ENCODE assay signal across 9 cellular contexts in genomic region chr13:32261567-32261966, GRCh38. TPM values are rescaled to one million over a fixed set of nuclear protein-coding genes. Genes with fewer than 3 reads are reported as not detected.
A peak's percentile ranks its signal among the peaks of the same experiment; 100 is the strongest.
DNase-seq lines count a peak whose midpoint lies in the region; ATAC-seq, FAIRE-seq and TF ChIP-seq lines count a peak whose summit lies in the region.
"Had no signal": no experiment of that assay in that cellular context is flagged by ENCODE, and none has a peak within 500 bp of the region (broad histone marks: within the 10 kb centered on the region; RNA-seq: fewer than 3 reads in every experiment).

No MANE protein-coding gene starts in this region.

- H3K27ac ChIP-seq in Karpas-422 (ENCODE audit: low read length) = no peak overlapping the region
- H3K27ac ChIP-seq in keratinocyte (ENCODE audit: control insufficient read depth, insufficient read depth, low read length) = no peak overlapping the region

- H4K20me1 ChIP-seq in Karpas-422 (ENCODE audit: insufficient read depth, low read depth, low read length) (no peaks in the 10 kb centered on the region), keratinocyte (ENCODE audit: control insufficient read depth, extremely low read depth, insufficient read depth, low read length) (no peaks in the 10 kb centered on the region)

- no peak overlapping the region for H3K9ac ChIP-seq in Karpas-422 (ENCODE audit: low read length)
- no peak overlapping the region for H3K9ac ChIP-seq in keratinocyte (ENCODE audit: control insufficient read depth, extremely low read depth, insufficient read depth, low read length)

- no peaks in the 10 kb centered on the region for H3K9me2 ChIP-seq in Karpas-422 (replicated peaks; ENCODE audit: insufficient read depth, low read length)

- no peaks in the 10 kb centered on the region for H3K36me3 ChIP-seq in Karpas-422 (ENCODE audit: insufficient read depth, low read length)
- no peaks in the 10 kb centered on the region for H3K36me3 ChIP-seq in bronchial epithelial cell (ENCODE audit: control insufficient read depth, insufficient read depth, low read length)
- H3K36me3 ChIP-seq in keratinocyte (ENCODE audit: control insufficient read depth in 2 of 2, extremely low read depth in 1 of 2, insufficient read depth in 2 of 2, low read length in 2 of 2) = no peaks in the 10 kb centered on the region

- H3K79me2 ChIP-seq in Karpas-422 (ENCODE audit: low read length) (no peaks in the 10 kb centered on the region), keratinocyte (ENCODE audit: control insufficient read depth, insufficient read depth, low read length) (no peaks in the 10 kb centered on the region)

- H3K9me3 ChIP-seq in Karpas-422 (ENCODE audit: low read length) = no peaks in the 10 kb centered on the region
- no peaks in the 10 kb centered on the region for H3K9me3 ChIP-seq in keratinocyte (ENCODE audit: control insufficient read depth, low read depth, low read length)

- FAIRE-seq in bronchial epithelial cell (lab: Jason Lieb, UNC) (no peak), keratinocyte (lab: Jason Lieb, UNC) (peak; percentile 87)

- dilution Hi-C loops in keratinocyte (cut with MboI; ENCODE audit: extremely low pct_ligation_motif_present, low sequenced_read_pairs) = no loop called here

- DNase-seq in Karpas-422 = peak; percentile 1
- peak; percentile 71 for DNase-seq in bronchial epithelial cell (ENCODE audit: low read depth)
- DNase-seq in keratinocyte (ENCODE audit: low read depth, low spot score) = peak; percentile 28
- peak; percentile 69 for DNase-seq in smooth muscle cell of the brain vasculature (ENCODE audit: low read depth, low spot score)
- DNase-seq in iPS-NIHi7 (ENCODE audit: extremely low spot score) = no peak
- no peak for DNase-seq in SK-N-DZ (ENCODE audit: low spot score)
- DNase-seq: naive B cell had no signal

- H3K27me3 ChIP-seq in Karpas-422 (ENCODE audit: low read length) (no peaks in the 10 kb centered on the region), bronchial epithelial cell (ENCODE audit: control insufficient read depth, insufficient read depth, low read length) (no peaks in the 10 kb centered on the region), keratinocyte (ENCODE audit: control insufficient read depth, extremely low read depth, insufficient read depth, low read length) (no peaks in the 10 kb centered on the region)

- H3K4me3 ChIP-seq in Karpas-422 (ENCODE audit: low read length) (no peak overlapping the region), bronchial epithelial cell (ENCODE audit: low read depth, low read length) (no peak overlapping the region), keratinocyte (ENCODE audit: control insufficient read depth in 2 of 3, extremely low read depth in 1 of 3, insufficient read depth in 2 of 3, low read depth in 1 of 3, low read length in 3 of 3) (no peak overlapping the region)

- H3K4me2 ChIP-seq in Karpas-422 (ENCODE audit: low read depth, low read length, poor library complexity, severe bottlenecking) (no peak overlapping the region), keratinocyte (ENCODE audit: control insufficient read depth, extremely low read depth, insufficient read depth, low read depth, low read length) (peak overlapping the region; percentile 57)

- H3K9me1 ChIP-seq in keratinocyte (ENCODE audit: control insufficient read depth, extremely low read depth, insufficient read depth, low read length) = no peaks in the 10 kb centered on the region

- ATAC-seq in GM19351 (IDR thresholded peaks at IDR 0.05; ENCODE audit: unreplicated experiment) = no peak
- no peak for ATAC-seq in GM18868 (IDR thresholded peaks at IDR 0.05; ENCODE audit: unreplicated experiment)

- H3K4me1 ChIP-seq in Karpas-422 (ENCODE audit: low read length) (no peaks in the 10 kb centered on the region), keratinocyte (ENCODE audit: control insufficient read depth, extremely low read depth, insufficient read depth, low read length) (peaks cover 17% of the 10 kb centered on the region)

- no peak for TF ChIP-seq CTCF in bronchial epithelial cell (IDR thresholded peaks at IDR 0.05; ENCODE audit: insufficient read depth, low read length, severe bottlenecking)
- no peak for TF ChIP-seq CTCF in keratinocyte (optimal IDR thresholded peaks at IDR 0.05 in 1 of 3, IDR thresholded peaks at IDR 0.05 in 1 of 3, conservative IDR thresholded peaks at IDR 0.05 in 1 of 3; ENCODE audit: extremely low read depth in 1 of 3, insufficient read depth in 2 of 3, low read length in 3 of 3)

- no peak overlapping the region for H2AFZ ChIP-seq in Karpas-422 (ENCODE audit: low read length)
- H2AFZ ChIP-seq in keratinocyte (ENCODE audit: control insufficient read depth, low read length) = peak overlapping the region; percentile 20

RNA-seq across cellular contexts. Expression of gene ZAR1L, which starts 53.6 kb away (rescaled TPM):
- 0.32 TPM in 1 of 2 replicates, not detected in the other for total RNA-seq in Karpas-422 (2014; rRNA removed; shearing (Covaris generic); ENCODE audit: low replicate concordance)
- not detected in 2 replicates for total RNA-seq in bronchial epithelial cell
- not detected in 3 replicates for polyA plus RNA-seq in keratinocyte
- not detected for polyA plus RNA-seq in keratinocyte (2011; ENCODE audit: low read depth)
- polyA plus RNA-seq in keratinocyte (2011; cell fraction: cytosol; rRNA removed) = not detected in 2 replicates
- polyA plus RNA-seq in keratinocyte (2011; cell fraction: nucleus; rRNA removed) = not detected in 2 replicates
- not detected in 2 replicates for polyA plus RNA-seq in keratinocyte (2012; ENCODE audit: low replicate concordance)
- 0.19 TPM in 1 of 3 replicates, not detected in the others for polyA minus RNA-seq in keratinocyte
- polyA minus RNA-seq in keratinocyte (2011; cell fraction: cytosol; rRNA and poly(A)+ RNA removed) = not detected
- not detected in 2 replicates for polyA minus RNA-seq in keratinocyte (2011; cell fraction: nucleus; rRNA and poly(A)+ RNA removed)
- 0.12 TPM in 1 of 2 replicates, not detected in the other for polyA plus RNA-seq in SK-N-DZ (2014; cell fraction: cytosol; rRNA removed)
- 0.17 and 0.30 TPM in 2 replicates for polyA plus RNA-seq in SK-N-DZ (2014; cell fraction: nucleus; rRNA removed)

RNA-seq across cellular contexts. Expression of gene BRCA2, which starts 53.7 kb away (rescaled TPM):
- total RNA-seq in Karpas-422 (2014; rRNA removed; shearing (Covaris generic); ENCODE audit: low replicate concordance) = 11.9 and 16.8 TPM in 2 replicates
- total RNA-seq in bronchial epithelial cell = 0.53 and 1.8 TPM in 2 replicates
- polyA plus RNA-seq in keratinocyte = 0.73 to 2.4 TPM (median 1.1 TPM) in 3 replicates
- 0.22 TPM for polyA plus RNA-seq in keratinocyte (2011; ENCODE audit: low read depth)
- polyA plus RNA-seq in keratinocyte (2011; cell fraction: cytosol; rRNA removed) = 1.0 TPM in 2 replicates
- 1.4 and 3.3 TPM in 2 replicates for polyA plus RNA-seq in keratinocyte (2011; cell fraction: nucleus; rRNA removed)
- polyA plus RNA-seq in keratinocyte (2012; ENCODE audit: low replicate concordance) = 0.14 and 3.1 TPM in 2 replicates
- polyA minus RNA-seq in keratinocyte = 1.8 to 9.0 TPM (median 3.8 TPM) in 3 replicates
- polyA minus RNA-seq in keratinocyte (2011; cell fraction: cytosol; rRNA and poly(A)+ RNA removed) = 1.7 TPM
- 1.4 and 4.3 TPM in 2 replicates for polyA minus RNA-seq in keratinocyte (2011; cell fraction: nucleus; rRNA and poly(A)+ RNA removed)
- polyA plus RNA-seq in SK-N-DZ (2014; cell fraction: cytosol; rRNA removed) = 6.0 and 7.9 TPM in 2 replicates
- polyA plus RNA-seq in SK-N-DZ (2014; cell fraction: nucleus; rRNA removed) = 12.9 and 19.3 TPM in 2 replicates

Comparison
In these comparisons a context has a peak if more than half of its experiments do, and no peak if none do; other contexts are left out.
1. DNase-seq: peak in Karpas-422 (single experiment), bronchial epithelial cell (single experiment), keratinocyte (single experiment) and smooth muscle cell of the brain vasculature (single experiment); none in iPS-NIHi7 (single experiment) and SK-N-DZ (single experiment).